In the genomic region with DNA sequence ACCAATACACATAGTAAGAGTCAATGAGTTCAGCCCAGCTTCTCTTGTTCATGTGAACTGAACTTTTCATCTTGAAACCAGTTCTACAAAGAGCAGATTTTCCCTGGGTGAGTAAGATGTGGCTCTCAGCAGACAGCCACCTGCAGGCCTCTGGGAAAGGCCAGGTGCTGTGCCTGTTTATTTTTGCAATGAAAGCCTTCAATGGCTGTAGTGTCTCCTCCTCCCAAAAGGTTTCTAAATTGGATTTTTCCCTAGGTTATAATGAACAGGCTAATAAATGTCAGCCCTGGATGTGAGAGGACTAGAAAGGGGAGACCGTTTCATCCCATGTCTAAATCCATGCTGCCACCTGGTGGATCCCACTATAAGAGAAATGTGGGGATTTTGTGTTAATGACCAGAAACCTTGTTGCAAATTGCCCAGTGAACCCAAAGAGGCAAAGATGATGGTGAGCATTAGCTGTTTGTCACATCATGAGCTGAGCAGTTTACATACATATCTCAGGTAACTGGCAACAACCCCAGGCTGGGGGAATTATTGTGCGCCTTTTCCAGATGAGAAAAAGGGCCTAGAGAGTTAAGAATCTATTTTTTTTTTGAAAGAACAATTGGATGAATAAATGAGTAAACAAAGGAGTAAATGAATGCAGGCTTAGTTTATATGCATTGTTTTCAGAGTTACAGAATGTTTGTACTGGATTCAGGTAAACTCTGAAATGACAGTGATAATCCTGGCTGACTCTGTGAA, we compare ENCODE assay signal across 8 cellular contexts. TPM values are rescaled to one million over a fixed set of nuclear protein-coding genes. Genes with fewer than 3 reads are reported as not detected.
A peak's percentile ranks its signal among the peaks of the same experiment; 100 is the strongest.
DNase-seq lines count a peak whose midpoint lies in the region; ATAC-seq and TF ChIP-seq lines count a peak whose summit lies in the region.

No MANE protein-coding gene starts in this region.

- ATAC-seq in activated CD8-positive, alpha-beta memory T cell treated with anti-CD3 and anti-CD28 coated beads, Interleukin-2, amount 10 ng/mL, durations not matched to agents 7 days and 5 days, result no peak
- ATAC-seq in HG02938 (IDR thresholded peaks at IDR 0.05; ENCODE audit: unreplicated experiment) (no peak), HG03457 (IDR thresholded peaks at IDR 0.05; ENCODE audit: unreplicated experiment) (no peak)

- H3K27me3 Mint-ChIP-seq in activated CD8-positive, alpha-beta memory T cell treated with anti-CD3 and anti-CD28 coated beads, Interleukin-2, amount 10 ng/mL, durations not matched to agents 7 days and 5 days, result peaks cover 18% of the 10 kb centered on the region
- H3K27me3 Mint-ChIP-seq in chondrocyte (ENCODE audit: low read depth), result no peaks in the 10 kb centered on the region

- H3K4me1 Mint-ChIP-seq in activated CD8-positive, alpha-beta memory T cell treated with anti-CD3 and anti-CD28 coated beads, Interleukin-2, amount 10 ng/mL, durations not matched to agents 7 days and 5 days, result peaks cover 3% of the 10 kb centered on the region
- H3K4me1 Mint-ChIP-seq in chondrocyte (ENCODE audit: low read depth), result peaks cover 47% of the 10 kb centered on the region

- no peaks in the 10 kb centered on the region for H3K9me3 Mint-ChIP-seq in activated CD8-positive, alpha-beta memory T cell treated with anti-CD3 and anti-CD28 coated beads, Interleukin-2, amount 10 ng/mL, durations not matched to agents 7 days and 5 days (ENCODE audit: low read depth)
- peaks cover 4% of the 10 kb centered on the region for H3K9me3 Mint-ChIP-seq in chondrocyte (ENCODE audit: low read depth)

- H3K36me3 Mint-ChIP-seq in activated CD8-positive, alpha-beta memory T cell treated with anti-CD3 and anti-CD28 coated beads, Interleukin-2, amount 10 ng/mL, durations not matched to agents 7 days and 5 days, result no peaks in the 10 kb centered on the region
- no peaks in the 10 kb centered on the region for H3K36me3 Mint-ChIP-seq in chondrocyte (ENCODE audit: low read depth)

- peak; percentile 44 for DNase-seq in activated CD8-positive, alpha-beta memory T cell treated with anti-CD3 and anti-CD28 coated beads, Interleukin-2, amount 50 U/mL, for 48 hours
- DNase-seq in activated CD8-positive, alpha-beta memory T cell treated with anti-CD3 and anti-CD28 coated beads, Interleukin-2, amount 10 ng/mL, durations not matched to agents 7 days and 5 days, result no peak
- DNase-seq in HL-60 (ENCODE audit: low read depth in 1 of 2, low spot score in 1 of 2) (peak in 1 of 2 experiments; percentile 37), NCI-H82 treated with DMSO at 0.1 percent for 48 hours (lab: John Stamatoyannopoulos, UW; ENCODE audit: unreplicated experiment) (peak; percentile 66), chondrocyte (ENCODE audit: low spot score) (no peak), midbrain (lab: John Stamatoyannopoulos, UW) (peak; percentile 75)

- TF ChIP-seq CTCF in HL-60 (IDR thresholded peaks at IDR 0.05; ENCODE audit: insufficient read depth, low read length) (peak; percentile 22), chondrocyte (IDR thresholded peaks at IDR 0.05) (peak; percentile 95)

- no peak overlapping the region for H3K4me3 ChIP-seq in HL-60 (replicated peaks; ENCODE audit: insufficient read depth, low read length)

- no peak overlapping the region for H3K27ac ChIP-seq in HL-60 (replicated peaks)

- no peak overlapping the region for H3K4me3 Mint-ChIP-seq in activated CD8-positive, alpha-beta memory T cell treated with anti-CD3 and anti-CD28 coated beads, Interleukin-2, amount 10 ng/mL, durations not matched to agents 7 days and 5 days
- H3K4me3 Mint-ChIP-seq in chondrocyte (ENCODE audit: unreplicated experiment), result no peak overlapping the region

- no peak overlapping the region for H3K27ac Mint-ChIP-seq in activated CD8-positive, alpha-beta memory T cell treated with anti-CD3 and anti-CD28 coated beads, Interleukin-2, amount 10 ng/mL, durations not matched to agents 7 days and 5 days
- peak overlapping the region; percentile 29 for H3K27ac Mint-ChIP-seq in chondrocyte (ENCODE audit: unreplicated experiment)

- peaks cover 6% of the 10 kb centered on the region for H3K27me3 ChIP-seq in HL-60 (ENCODE audit: insufficient read depth, poor library complexity, severe bottlenecking)

- CTCF ChIA-PET in activated CD8-positive, alpha-beta memory T cell treated with anti-CD3 and anti-CD28 coated beads, Interleukin-2, amount 10 ng/mL, durations not matched to agents 7 days and 5 days (lab: Charles Lee), result interaction anchor here (2.0 to 2.2 kb wide), 2 partner anchors 12 to 145 kb away, joined by 5 to 6 read pairs; no protein-coding TSS in a partner anchor

RNA-seq across cellular contexts. Expression of gene C11orf91, which starts 12.7 kb away (rescaled TPM):
- not detected for total RNA-seq in activated CD8-positive, alpha-beta memory T cell treated with anti-CD3 and anti-CD28 coated beads, Interleukin-2, amount 10 ng/mL, durations not matched to agents 7 days and 5 days
- total RNA-seq in chondrocyte, result 0.50 TPM in 1 of 3 replicates, not detected in the others

RNA-seq across cellular contexts. Expression of gene CD59, which starts 48.3 kb away (rescaled TPM):
- total RNA-seq in activated CD8-positive, alpha-beta memory T cell treated with anti-CD3 and anti-CD28 coated beads, Interleukin-2, amount 10 ng/mL, durations not matched to agents 7 days and 5 days, result 10 to 100 TPM; 54.1 to 70.5 TPM
- 579 to 718 TPM (median 705 TPM) in 3 replicates for total RNA-seq in chondrocyte

Comparison
In these comparisons a context has a peak if more than half of its experiments do, and no peak if none do; other contexts are left out.
1. DNase-seq: peak in activated CD8-positive, alpha-beta memory T cell treated with anti-CD3 and anti-CD28 coated beads, Interleukin-2, amount 50 U/mL, for 48 hours (single experiment), NCI-H82 treated with DMSO at 0.1 percent for 48 hours (single experiment) and midbrain (single experiment); none in activated CD8-positive, alpha-beta memory T cell treated with anti-CD3 and anti-CD28 coated beads, Interleukin-2, amount 10 ng/mL, durations not matched to agents 7 days and 5 days (single experiment) and chondrocyte (single experiment).